In genomic region chr14:22798528-22798927, GRCh38 we compare ENCODE assay signal across 1 cellular context.
TF ChIP-seq lines count a peak whose summit lies in the region.

No MANE protein-coding gene starts in this region.

TF ChIP-seq in IMR-90, 13 proteins besides CTCF, POLR2A, EP300 and RAD21:
- TF ChIP-seq CHD1 (IDR thresholded peaks at IDR 0.05; ENCODE audit: low read depth, low read length): no peak
- TF ChIP-seq BHLHE40 (IDR thresholded peaks at IDR 0.05; ENCODE audit: low read depth, low read length): no peak
- TF ChIP-seq RFX5 (IDR thresholded peaks at IDR 0.05; ENCODE audit: low read depth, low read length): no peak
- TF ChIP-seq CEBPB (IDR thresholded peaks at IDR 0.05; ENCODE audit: low read depth, low read length): 0 out of 2 replicates have a peak, but pooled peaks have one; percentile 26
- TF ChIP-seq RCOR1 (IDR thresholded peaks at IDR 0.05; ENCODE audit: insufficient replicate concordance, low read length): no peak
- TF ChIP-seq MAFK (IDR thresholded peaks at IDR 0.05; ENCODE audit: low read depth, low read length): no peak
- TF ChIP-seq NFE2L2 (IDR thresholded peaks at IDR 0.05; ENCODE audit: low read depth, low read length): no peak
- no peak for TF ChIP-seq FOS (IDR thresholded peaks at IDR 0.05; ENCODE audit: low read depth, low read length)
